20 cellular contexts compared by ENCODE assay signal in the genomic region with DNA sequence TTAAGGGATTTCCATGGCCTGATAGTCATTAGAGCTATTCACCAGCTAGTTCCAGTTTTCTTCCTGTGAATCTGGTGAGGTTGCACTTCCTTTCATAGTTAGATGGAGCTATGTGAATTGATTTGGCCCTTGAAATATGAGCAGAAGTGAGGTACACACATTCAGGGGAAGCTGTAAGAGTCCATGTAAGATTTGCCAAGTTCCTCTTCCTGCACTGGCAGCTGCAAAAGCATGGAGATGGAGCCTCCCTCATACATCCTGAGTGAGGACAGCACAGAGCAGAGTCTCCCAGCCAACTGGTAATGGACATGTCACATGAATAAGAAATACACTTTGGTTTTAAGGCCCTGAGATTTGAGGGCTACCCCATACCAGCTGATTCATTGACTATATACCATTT.
DNase-seq lines count a peak whose midpoint lies in the region; ATAC-seq and TF ChIP-seq lines count a peak whose summit lies in the region.
"Had no signal": no experiment of that assay in that cellular context is flagged by ENCODE, and none has a peak within 500 bp of the region (broad histone marks: within the 10 kb centered on the region; RNA-seq: fewer than 3 reads in every experiment).

No MANE protein-coding gene starts in this region.

- H3K9ac ChIP-seq in neural progenitor cell, result no peak overlapping the region
- H3K9ac ChIP-seq: SK-N-SH had no signal

- no peaks in the 10 kb centered on the region for H3K27me3 ChIP-seq in CD8-positive, alpha-beta T cell (ENCODE audit: insufficient read depth, low read length)
- H3K27me3 ChIP-seq in neural progenitor cell, result no peaks in the 10 kb centered on the region

- H3K27me3 Mint-ChIP-seq in CD14-positive monocyte (ENCODE audit: low read depth in 3 of 3) (no peaks in the 10 kb centered on the region), neural progenitor cell (ENCODE audit: insufficient read depth, low read depth) (peaks cover 2% of the 10 kb centered on the region)
- no peaks in the 10 kb centered on the region for H3K27me3 Mint-ChIP-seq in CD8-positive, alpha-beta T cell (ENCODE audit: low read depth)
- H3K27me3 Mint-ChIP-seq: CD4-positive, alpha-beta memory T cell had no signal

- H3K36me3 ChIP-seq in CD8-positive, alpha-beta T cell (ENCODE audit: insufficient read depth, low read length), result no peaks in the 10 kb centered on the region
- H3K36me3 ChIP-seq in neural progenitor cell, result no peaks in the 10 kb centered on the region
- H3K36me3 ChIP-seq: HAP-1 had no signal

- POLR2A ChIA-PET in CD8-positive, alpha-beta T cell (lab: Charles Lee), result interaction anchor here (0.6 kb wide), 1 partner anchor 10 kb away, joined by 3 read pairs; no protein-coding TSS in a partner anchor

- H3K4me3 ChIP-seq in CD8-positive, alpha-beta T cell (ENCODE audit: low read depth, low read length), result no peak overlapping the region
- no peak overlapping the region for H3K4me3 ChIP-seq in neural progenitor cell
- H3K4me3 ChIP-seq: HAP-1 had no signal

- H3K79me2 ChIP-seq in neural progenitor cell (ENCODE audit: low read depth), result no peaks in the 10 kb centered on the region

- intact Hi-C loops in CD14-positive monocyte (cut with micrococcal nuclease), result no loop called here
- intact Hi-C loops in CD8-positive, alpha-beta T cell (cut with DNase I, micrococcal nuclease), result loop anchor here in 1 of 2 experiments (5.0 kb wide), 1 partner anchor 52 kb away; no protein-coding TSS in a partner anchor

- H3K9me3 Mint-ChIP-seq in CD14-positive monocyte, result peaks cover 0 to 11% (median 3%) of the 10 kb centered on the region in 7 donors
- H3K9me3 Mint-ChIP-seq in CD8-positive, alpha-beta T cell, result peaks cover 16% of the 10 kb centered on the region
- H3K9me3 Mint-ChIP-seq in neural progenitor cell, result peaks cover 8% of the 10 kb centered on the region

- H3K27ac ChIP-seq in CD8-positive, alpha-beta T cell (ENCODE audit: low read depth, low read length), result no peak overlapping the region
- no peak overlapping the region for H3K27ac ChIP-seq in neural progenitor cell

- H3K27ac Mint-ChIP-seq in CD14-positive monocyte, result peak overlapping the region in 5 of 7 donors; percentile 8 to 84 (median 46)
- peak overlapping the region; percentile 34 for H3K27ac Mint-ChIP-seq in CD8-positive, alpha-beta T cell
- H3K27ac Mint-ChIP-seq in neural progenitor cell, result no peak overlapping the region

- H3K4me1 ChIP-seq in CD8-positive, alpha-beta T cell (ENCODE audit: insufficient read depth, low read length), result peaks cover 28% of the 10 kb centered on the region
- no peaks in the 10 kb centered on the region for H3K4me1 ChIP-seq in neural progenitor cell
- H3K4me1 ChIP-seq: HAP-1 had no signal

- H3K4me2 ChIP-seq in neural progenitor cell, result no peak overlapping the region
- H3K4me2 ChIP-seq: SK-N-SH had no signal

- no peak for ATAC-seq in CD8-positive, alpha-beta T cell
- peak; percentile 28 for ATAC-seq in left lobe of liver
- ATAC-seq: Panc1, Right ventricle myocardium inferior had no signal

- no peak overlapping the region for H2AFZ ChIP-seq in neural progenitor cell (replicated peaks)

- DNase-seq in CD14-positive monocyte (ENCODE audit: low spot score) (peak; percentile 45), NOMO-1 treated with dmso at 0.1 percent for 144 hours (lab: John Stamatoyannopoulos, UW; ENCODE audit: unreplicated experiment) (peak; percentile 12), left lobe of liver (ENCODE audit: low spot score) (no peak), neural progenitor cell (ENCODE audit: low spot score) (no peak), T-helper 9 cell (no peak)
- DNase-seq in CD8-positive, alpha-beta T cell, result no peak
- DNase-seq in activated T-cell treated with anti-CD3 and anti-CD28 coated beads, Interleukin-2, amount 50 U/mL, for 1 hour, result no peak
- DNase-seq: ACHN; AML-193; CD4-positive, alpha-beta memory T cell; DMS79 treated with DMSO at 0.1 percent for 48 hours; NCI-H1417 treated with DMSO at 0.1 percent for 48 hours; NCI-H1930; NCI-H2171; NCI-H446; NCI-H748 treated with DMSO at 0.1 percent for 48 hours; SK-N-SH had no signal

- CTCF ChIA-PET in CD8-positive, alpha-beta T cell (lab: Charles Lee), result no interaction called here

- TF ChIP-seq CTCF in CD14-positive monocyte (IDR thresholded peaks at IDR 0.05) (no peak), neural progenitor cell (IDR thresholded peaks at IDR 0.05) (no peak)
- no peak for TF ChIP-seq CTCF in CD8-positive, alpha-beta T cell (IDR thresholded peaks at IDR 0.05)

- H3K4me3 Mint-ChIP-seq in CD14-positive monocyte, result no peak overlapping the region
- H3K4me3 Mint-ChIP-seq in CD8-positive, alpha-beta T cell, result no peak overlapping the region
- H3K4me3 Mint-ChIP-seq in neural progenitor cell, result no peak overlapping the region
- H3K4me3 Mint-ChIP-seq: CD4-positive, alpha-beta memory T cell had no signal

- H3K36me3 Mint-ChIP-seq in CD14-positive monocyte, result no peaks in the 10 kb centered on the region
- H3K36me3 Mint-ChIP-seq in CD8-positive, alpha-beta T cell, result peaks cover 6% of the 10 kb centered on the region
- no peaks in the 10 kb centered on the region for H3K36me3 Mint-ChIP-seq in neural progenitor cell

- H3K4me1 Mint-ChIP-seq in CD14-positive monocyte (peaks cover 17% of the 10 kb centered on the region), neural progenitor cell (no peaks in the 10 kb centered on the region)
- H3K4me1 Mint-ChIP-seq in CD8-positive, alpha-beta T cell (ENCODE audit: low read depth), result peaks cover 54% of the 10 kb centered on the region

- H4K20me1 ChIP-seq in neural progenitor cell (ENCODE audit: low read depth), result no peaks in the 10 kb centered on the region

- peaks cover 5% of the 10 kb centered on the region for H3K9me3 ChIP-seq in CD8-positive, alpha-beta T cell (ENCODE audit: low read length)
- no peaks in the 10 kb centered on the region for H3K9me3 ChIP-seq in neural progenitor cell (ENCODE audit: low read depth)
- H3K9me3 ChIP-seq: HAP-1, SK-N-SH had no signal

- no peaks in the 10 kb centered on the region for H3F3A ChIP-seq in neural progenitor cell (ENCODE audit: low read depth)

Comparison
In these comparisons a context has a peak if more than half of its experiments do, and no peak if none do; other contexts are left out.
1. DNase-seq: peak in CD14-positive monocyte (single experiment) and NOMO-1 treated with dmso at 0.1 percent for 144 hours (single experiment); none in CD8-positive, alpha-beta T cell (0 of 7), left lobe of liver (single experiment), activated T-cell treated with anti-CD3 and anti-CD28 coated beads, Interleukin-2, amount 50 U/mL, for 1 hour (single experiment), neural progenitor cell (single experiment) and T-helper 9 cell (single experiment).